In the genomic region with DNA sequence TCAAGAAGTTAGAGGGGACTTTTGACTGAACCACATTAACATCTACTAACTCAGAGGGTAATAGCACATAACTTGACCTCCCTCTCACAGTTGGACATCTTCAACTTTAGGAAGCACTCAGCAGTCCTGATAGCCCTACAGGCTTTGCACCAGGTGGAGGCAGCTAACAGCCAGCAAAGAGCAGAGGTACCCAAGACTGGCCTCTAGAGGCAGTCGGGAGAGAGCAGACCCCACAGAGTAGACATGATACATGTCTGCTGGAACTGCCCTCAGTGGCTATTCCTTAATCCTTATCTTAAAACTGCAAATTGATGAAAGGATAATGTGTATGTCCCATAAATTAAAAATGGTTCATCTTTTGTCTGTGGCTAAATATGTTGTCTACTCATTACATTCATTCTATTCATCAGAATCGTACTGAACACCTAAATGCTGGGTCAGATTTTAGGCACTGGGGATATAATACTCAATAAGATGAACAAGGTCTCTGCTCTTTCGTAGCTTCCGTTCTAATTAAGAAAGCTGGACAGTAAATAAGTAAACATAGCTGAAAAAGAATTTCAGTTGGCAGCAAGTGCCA, we compare ENCODE assay signal across 9 cellular contexts. TPM values are rescaled to one million over a fixed set of nuclear protein-coding genes. Genes with fewer than 3 reads are reported as not detected.
DNase-seq lines count a peak whose midpoint lies in the region; ATAC-seq and TF ChIP-seq lines count a peak whose summit lies in the region.
"Had no signal": no experiment of that assay in that cellular context is flagged by ENCODE, and none has a peak within 500 bp of the region (broad histone marks: within the 10 kb centered on the region; RNA-seq: fewer than 3 reads in every experiment).

No MANE protein-coding gene starts in this region.

- H3K36me3 Mint-ChIP-seq in MCF 10A (ENCODE audit: insufficient read depth, unreplicated experiment) = peaks cover 54% of the 10 kb centered on the region
- H3K36me3 Mint-ChIP-seq in nephron (ENCODE audit: low read depth) = peaks cover 45% of the 10 kb centered on the region
- peaks cover 69% of the 10 kb centered on the region for H3K36me3 Mint-ChIP-seq in activated T-helper 2 cell treated with anti-CD3 and anti-CD28 coated beads, Interferon-gamma antibody, Interleukin-2, Interleukin-4, amounts not matched to agents 10 μg/mL and 5 μg/mL and 100 μg/mL, durations not matched to agents 14 hours and 24 hours and 36 hours (ENCODE audit: low read depth)

- no peaks in the 10 kb centered on the region for H3K9me3 ChIP-seq in breast epithelium

- DNase-seq in MCF 10A (ENCODE audit: unreplicated experiment) = peak; percentile 65
- DNase-seq in breast epithelium (ENCODE audit: low spot score in 2 of 2) = no peak
- DNase-seq in RPMI7951 (ENCODE audit: low read depth) = peak; percentile 40
- peak; percentile 34 for DNase-seq in cerebellar cortex (ENCODE audit: low spot score)
- DNase-seq in COLO829 (ENCODE audit: low spot score) = no peak
- DNase-seq in activated T-helper 2 cell treated with anti-CD3 and anti-CD28 coated beads, Interferon-gamma antibody, Interleukin-2, Interleukin-4, amounts not matched to agents 10 μg/mL and 5 μg/mL and 100 μg/mL, durations not matched to agents 14 hours and 24 hours and 36 hours (ENCODE audit: low spot score) = no peak

- no peak overlapping the region for H3K27ac ChIP-seq in breast epithelium

- H3K27me3 Mint-ChIP-seq in MCF 10A (ENCODE audit: insufficient read depth, unreplicated experiment) = no peaks in the 10 kb centered on the region
- H3K27me3 Mint-ChIP-seq in nephron (ENCODE audit: low read depth) = no peaks in the 10 kb centered on the region
- H3K27me3 Mint-ChIP-seq in activated T-helper 2 cell treated with anti-CD3 and anti-CD28 coated beads, Interferon-gamma antibody, Interleukin-2, Interleukin-4, amounts not matched to agents 10 μg/mL and 5 μg/mL and 100 μg/mL, durations not matched to agents 14 hours and 24 hours and 36 hours (ENCODE audit: low read depth) = no peaks in the 10 kb centered on the region
- H3K27me3 Mint-ChIP-seq: stimulated activated naive CD8-positive, alpha-beta T cell treated with anti-CD3 and anti-CD28 coated beads, Interleukin-15, Interleukin-2, amounts not matched to agents 100 ng/mL and 50 ng/mL, for 24 hours had no signal

- H3K9me3 Mint-ChIP-seq in MCF 10A (ENCODE audit: unreplicated experiment) (no peaks in the 10 kb centered on the region), nephron (no peaks in the 10 kb centered on the region)
- no peaks in the 10 kb centered on the region for H3K9me3 Mint-ChIP-seq in activated T-helper 2 cell treated with anti-CD3 and anti-CD28 coated beads, Interferon-gamma antibody, Interleukin-2, Interleukin-4, amounts not matched to agents 10 μg/mL and 5 μg/mL and 100 μg/mL, durations not matched to agents 14 hours and 24 hours and 36 hours
- H3K9me3 Mint-ChIP-seq: stimulated activated naive CD8-positive, alpha-beta T cell treated with anti-CD3 and anti-CD28 coated beads, Interleukin-15, Interleukin-2, amounts not matched to agents 100 ng/mL and 50 ng/mL, for 24 hours had no signal

- intact Hi-C loops in MCF 10A (cut with micrococcal nuclease) (no loop called here), breast epithelium (cut with DNase I; ENCODE audit: low total_unique reads) (no loop called here)
- intact Hi-C loops in activated T-helper 2 cell treated with anti-CD3 and anti-CD28 coated beads, Interferon-gamma antibody, Interleukin-2, Interleukin-4, amounts not matched to agents 10 μg/mL and 5 μg/mL and 100 μg/mL, durations not matched to agents 14 hours and 24 hours and 36 hours (cut with micrococcal nuclease) = no loop called here

- no peak overlapping the region for H3K27ac Mint-ChIP-seq in MCF 10A (ENCODE audit: low read depth, unreplicated experiment)
- no peak overlapping the region for H3K27ac Mint-ChIP-seq in nephron
- H3K27ac Mint-ChIP-seq in activated T-helper 2 cell treated with anti-CD3 and anti-CD28 coated beads, Interferon-gamma antibody, Interleukin-2, Interleukin-4, amounts not matched to agents 10 μg/mL and 5 μg/mL and 100 μg/mL, durations not matched to agents 14 hours and 24 hours and 36 hours = no peak overlapping the region
- H3K27ac Mint-ChIP-seq: stimulated activated naive CD8-positive, alpha-beta T cell treated with anti-CD3 and anti-CD28 coated beads, Interleukin-15, Interleukin-2, amounts not matched to agents 100 ng/mL and 50 ng/mL, for 24 hours had no signal

- no peaks in the 10 kb centered on the region for H3K27me3 ChIP-seq in breast epithelium

- H3K36me3 ChIP-seq in breast epithelium = no peaks in the 10 kb centered on the region

- H3K4me1 ChIP-seq in breast epithelium = peaks cover 0 to 5% of the 10 kb centered on the region in 2 donors

- TF ChIP-seq CTCF in MCF 10A (IDR thresholded peaks at IDR 0.05; ENCODE audit: unreplicated experiment) = peak; percentile 48
- TF ChIP-seq CTCF in breast epithelium (IDR thresholded peaks at IDR 0.05) = peak in 1 of 3 donors; percentile 16
- TF ChIP-seq CTCF in nephron (IDR thresholded peaks at IDR 0.05; ENCODE audit: unreplicated experiment in 3 of 3) = peak in 2 of 3 experiments; percentile 41 to 42

- POLR2A ChIA-PET in MCF 10A (lab: Yijun Ruan, JAX) = interaction anchor here (0.9 to 2.2 kb wide), 7 partner anchors 10 to 48 kb away, joined by 3 to 11 read pairs (median 5); no protein-coding TSS in a partner anchor

- no TSS peak for BruUV-seq in MCF 10A (replicated peaks; lab: Mats Ljungman, UMichigan)

- H3K4me3 Mint-ChIP-seq in MCF 10A (ENCODE audit: unreplicated experiment) (no peak overlapping the region), nephron (no peak overlapping the region)
- no peak overlapping the region for H3K4me3 Mint-ChIP-seq in activated T-helper 2 cell treated with anti-CD3 and anti-CD28 coated beads, Interferon-gamma antibody, Interleukin-2, Interleukin-4, amounts not matched to agents 10 μg/mL and 5 μg/mL and 100 μg/mL, durations not matched to agents 14 hours and 24 hours and 36 hours (ENCODE audit: low read depth)
- H3K4me3 Mint-ChIP-seq: stimulated activated naive CD8-positive, alpha-beta T cell treated with anti-CD3 and anti-CD28 coated beads, Interleukin-15, Interleukin-2, amounts not matched to agents 100 ng/mL and 50 ng/mL, for 24 hours had no signal

- no peak for TF ChIP-seq POLR2A in breast epithelium (IDR thresholded peaks at IDR 0.05)

- H3K4me1 Mint-ChIP-seq in MCF 10A (ENCODE audit: insufficient read depth, unreplicated experiment) = peaks cover 25% of the 10 kb centered on the region
- no peaks in the 10 kb centered on the region for H3K4me1 Mint-ChIP-seq in nephron
- peaks cover 58% of the 10 kb centered on the region for H3K4me1 Mint-ChIP-seq in activated T-helper 2 cell treated with anti-CD3 and anti-CD28 coated beads, Interferon-gamma antibody, Interleukin-2, Interleukin-4, amounts not matched to agents 10 μg/mL and 5 μg/mL and 100 μg/mL, durations not matched to agents 14 hours and 24 hours and 36 hours (ENCODE audit: low read depth)

- CTCF ChIA-PET in MCF 10A (lab: Yijun Ruan, JAX) = interaction anchor here (0.6 to 2.3 kb wide), 9 partner anchors 10 to 1484 kb away, joined by 3 to 13 read pairs (median 3); no protein-coding TSS in a partner anchor

- ATAC-seq in HG02938 (IDR thresholded peaks at IDR 0.05; ENCODE audit: unreplicated experiment) = peak; percentile 86

- no peak overlapping the region for H3K4me3 ChIP-seq in breast epithelium

RNA-seq across cellular contexts. Expression of gene CAB39, which starts 49.8 kb away (rescaled TPM):
- total RNA-seq in MCF 10A (2022) = 76.9 and 91.7 TPM in 2 replicates
- 10 to 100 TPM; 79.0 to 85.9 (median 83.4) TPM for total RNA-seq in breast epithelium
- 87.8 and 101 TPM in 2 replicates for total RNA-seq in RPMI7951 (2014; rRNA removed; shearing (Covaris generic))
- total RNA-seq in activated T-helper 2 cell treated with anti-CD3 and anti-CD28 coated beads, Interferon-gamma antibody, Interleukin-2, Interleukin-4, amounts not matched to agents 10 μg/mL and 5 μg/mL and 100 μg/mL, durations not matched to agents 14 hours and 24 hours and 36 hours = 173 and 176 TPM in 2 replicates

Comparison
In these comparisons a context has a peak if more than half of its experiments do, and no peak if none do; other contexts are left out.
1. DNase-seq: peak in MCF 10A (single experiment), RPMI7951 (single experiment) and cerebellar cortex (single experiment); none in breast epithelium (0 of 2), COLO829 (single experiment) and activated T-helper 2 cell treated with anti-CD3 and anti-CD28 coated beads, Interferon-gamma antibody, Interleukin-2, Interleukin-4, amounts not matched to agents 10 μg/mL and 5 μg/mL and 100 μg/mL, durations not matched to agents 14 hours and 24 hours and 36 hours (single experiment).